1 cellular context compared by ENCODE assay signal in the genomic region with DNA sequence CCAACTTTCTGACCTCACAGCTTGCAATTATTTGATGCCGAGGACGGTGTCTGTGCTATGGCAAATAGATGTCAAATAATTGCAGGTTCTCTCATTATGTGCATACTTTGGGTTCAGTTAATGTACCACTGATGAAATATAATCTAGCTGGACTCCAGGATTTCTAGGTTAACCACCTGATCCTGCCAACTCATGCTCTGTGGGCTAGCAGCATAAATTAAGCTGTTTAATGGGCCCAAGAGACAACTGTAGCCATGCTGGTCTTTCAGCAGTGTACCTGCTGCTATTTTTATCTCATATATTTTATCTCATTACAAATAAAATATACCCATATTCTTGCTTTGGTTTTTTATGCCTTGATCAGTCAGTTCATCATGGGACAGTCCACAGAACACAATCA.
A peak's percentile ranks its signal among the peaks of the same experiment; 100 is the strongest.
TF ChIP-seq lines count a peak whose summit lies in the region.

No MANE protein-coding gene starts in this region.

TF ChIP-seq in HEK293, 187 proteins besides CTCF, POLR2A, EP300 and RAD21 (continued from another document):
- TF ChIP-seq, protein P1, sequence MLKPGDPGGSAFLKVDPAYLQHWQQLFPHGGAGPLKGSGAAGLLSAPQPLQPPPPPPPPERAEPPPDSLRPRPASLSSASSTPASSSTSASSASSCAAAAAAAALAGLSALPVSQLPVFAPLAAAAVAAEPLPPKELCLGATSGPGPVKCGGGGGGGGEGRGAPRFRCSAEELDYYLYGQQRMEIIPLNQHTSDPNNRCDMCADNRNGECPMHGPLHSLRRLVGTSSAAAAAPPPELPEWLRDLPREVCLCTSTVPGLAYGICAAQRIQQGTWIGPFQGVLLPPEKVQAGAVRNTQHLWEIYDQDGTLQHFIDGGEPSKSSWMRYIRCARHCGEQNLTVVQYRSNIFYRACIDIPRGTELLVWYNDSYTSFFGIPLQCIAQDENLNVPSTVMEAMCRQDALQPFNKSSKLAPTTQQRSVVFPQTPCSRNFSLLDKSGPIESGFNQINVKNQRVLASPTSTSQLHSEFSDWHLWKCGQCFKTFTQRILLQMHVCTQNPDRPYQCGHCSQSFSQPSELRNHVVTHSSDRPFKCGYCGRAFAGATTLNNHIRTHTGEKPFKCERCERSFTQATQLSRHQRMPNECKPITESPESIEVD (tag by site-specific recombination; IDR thresholded peaks at IDR 0.05) = peak; percentile 35; the same call in 1 of the 2 replicates
- no peak for TF ChIP-seq ZNF433 (tag by site-specific recombination; IDR thresholded peaks at IDR 0.05; ENCODE audit: low read depth)
- TF ChIP-seq GLIS1 (tag by site-specific recombination; IDR thresholded peaks at IDR 0.05) = no peak
